Comparison of ENCODE assay signal across 19 cellular contexts in genomic region chr6:3617681-3618299, GRCh38.
DNase-seq lines count a peak whose midpoint lies in the region; ATAC-seq and TF ChIP-seq lines count a peak whose summit lies in the region.
"Had no signal": no experiment of that assay in that cellular context is flagged by ENCODE, and none has a peak within 500 bp of the region (broad histone marks: within the 10 kb centered on the region; RNA-seq: fewer than 3 reads in every experiment).

No MANE protein-coding gene starts in this region.

- H3K27me3 Mint-ChIP-seq in activated CD8-positive, alpha-beta T cell treated with anti-CD3 and anti-CD28 coated beads, Interleukin-2, amount 10 ng/mL, durations not matched to agents 7 days and 5 days (ENCODE audit: low read depth) = peaks cover 5% of the 10 kb centered on the region
- H3K27me3 Mint-ChIP-seq in activated CD8-positive, alpha-beta T cell treated with anti-CD3 and anti-CD28 coated beads for 36 hours = peaks cover 5% of the 10 kb centered on the region
- peaks cover 9 to 13% of the 10 kb centered on the region in 2 donors for H3K27me3 Mint-ChIP-seq in T-cell

- ATAC-seq in activated CD8-positive, alpha-beta T cell treated with anti-CD3 and anti-CD28 coated beads, Interleukin-2, amount 10 ng/mL, durations not matched to agents 7 days and 5 days = no peak
- ATAC-seq in activated CD8-positive, alpha-beta T cell treated with anti-CD3 and anti-CD28 coated beads for 36 hours = no peak
- ATAC-seq in HG02970 (IDR thresholded peaks at IDR 0.05; ENCODE audit: low FRiP score, unreplicated experiment) = no peak
- ATAC-seq in HG02678 (IDR thresholded peaks at IDR 0.05; ENCODE audit: unreplicated experiment) = no peak
- no peak for ATAC-seq in T-cell (replicated peaks in 1 of 4)
- ATAC-seq: PC-3 had no signal

- intact Hi-C loops in activated CD8-positive, alpha-beta T cell treated with anti-CD3 and anti-CD28 coated beads for 36 hours (cut with micrococcal nuclease) = no loop called here

- H3K27ac ChIP-seq in RWPE1 = 0 out of 2 replicates have a peak overlapping the region, but pooled peaks have one; percentile 7
- H3K27ac ChIP-seq: 22Rv1, GM23248 had no signal

- no peaks in the 10 kb centered on the region for H3K36me3 Mint-ChIP-seq in activated CD8-positive, alpha-beta T cell treated with anti-CD3 and anti-CD28 coated beads, Interleukin-2, amount 10 ng/mL, durations not matched to agents 7 days and 5 days (ENCODE audit: low read depth)
- no peaks in the 10 kb centered on the region for H3K36me3 Mint-ChIP-seq in activated CD8-positive, alpha-beta T cell treated with anti-CD3 and anti-CD28 coated beads for 36 hours (ENCODE audit: low read depth)
- no peaks in the 10 kb centered on the region for H3K36me3 Mint-ChIP-seq in T-cell
- H3K36me3 Mint-ChIP-seq: CD4-positive, CD25-positive, alpha-beta regulatory T cell had no signal

- TF ChIP-seq CTCF in activated CD8-positive, alpha-beta T cell treated with anti-CD3 and anti-CD28 coated beads for 36 hours (IDR thresholded peaks at IDR 0.05) = no peak
- TF ChIP-seq CTCF in RWPE1 (conservative IDR thresholded peaks at IDR 0.05; ENCODE audit: low read depth) = no peak

- no peak overlapping the region for H3K4me3 Mint-ChIP-seq in activated CD8-positive, alpha-beta T cell treated with anti-CD3 and anti-CD28 coated beads, Interleukin-2, amount 10 ng/mL, durations not matched to agents 7 days and 5 days
- H3K4me3 Mint-ChIP-seq in activated CD8-positive, alpha-beta T cell treated with anti-CD3 and anti-CD28 coated beads for 36 hours = no peak overlapping the region
- no peak overlapping the region for H3K4me3 Mint-ChIP-seq in T-cell
- H3K4me3 Mint-ChIP-seq: B cell; CD4-positive, CD25-positive, alpha-beta regulatory T cell had no signal

- POLR2A ChIA-PET in activated CD8-positive, alpha-beta T cell treated with anti-CD3 and anti-CD28 coated beads, Interleukin-2, amount 10 ng/mL, durations not matched to agents 7 days and 5 days (lab: Charles Lee) = no interaction called here
- POLR2A ChIA-PET in activated CD8-positive, alpha-beta T cell treated with anti-CD3 and anti-CD28 coated beads for 36 hours (lab: Charles Lee) = no interaction called here
- POLR2A ChIA-PET in RWPE1 (lab: Yijun Ruan, JAX; ENCODE audit: low non-redundant PET) = no interaction called here
- POLR2A ChIA-PET in T-cell (lab: Charles Lee) = no interaction called here

- CTCF ChIA-PET in activated CD8-positive, alpha-beta T cell treated with anti-CD3 and anti-CD28 coated beads, Interleukin-2, amount 10 ng/mL, durations not matched to agents 7 days and 5 days (lab: Charles Lee) = no interaction called here
- CTCF ChIA-PET in activated CD8-positive, alpha-beta T cell treated with anti-CD3 and anti-CD28 coated beads for 36 hours (lab: Charles Lee) = no interaction called here
- CTCF ChIA-PET in RWPE1 (lab: Yijun Ruan, JAX) = no interaction called here
- CTCF ChIA-PET in T-cell (lab: Charles Lee) = interaction anchor here (0.5 to 1.0 kb wide), 2 partner anchors 15 to 303 kb away, joined by 3 read pairs; no protein-coding TSS in a partner anchor

- H3K27ac Mint-ChIP-seq in activated CD8-positive, alpha-beta T cell treated with anti-CD3 and anti-CD28 coated beads, Interleukin-2, amount 10 ng/mL, durations not matched to agents 7 days and 5 days = no peak overlapping the region
- H3K27ac Mint-ChIP-seq in activated CD8-positive, alpha-beta T cell treated with anti-CD3 and anti-CD28 coated beads for 36 hours = no peak overlapping the region
- no peak overlapping the region for H3K27ac Mint-ChIP-seq in T-cell
- H3K27ac Mint-ChIP-seq: B cell; CD4-positive, CD25-positive, alpha-beta regulatory T cell had no signal

- no peaks in the 10 kb centered on the region for H3K9me3 Mint-ChIP-seq in activated CD8-positive, alpha-beta T cell treated with anti-CD3 and anti-CD28 coated beads, Interleukin-2, amount 10 ng/mL, durations not matched to agents 7 days and 5 days (ENCODE audit: insufficient read depth)
- H3K9me3 Mint-ChIP-seq in activated CD8-positive, alpha-beta T cell treated with anti-CD3 and anti-CD28 coated beads for 36 hours = no peaks in the 10 kb centered on the region
- H3K9me3 Mint-ChIP-seq in T-cell = no peaks in the 10 kb centered on the region

- peak; percentile 16 for DNase-seq in activated CD8-positive, alpha-beta T cell treated with anti-CD3 and anti-CD28 coated beads, Interleukin-2, amount 10 ng/mL, durations not matched to agents 7 days and 5 days
- no peak for DNase-seq in activated CD8-positive, alpha-beta T cell treated with anti-CD3 and anti-CD28 coated beads for 36 hours
- no peak for DNase-seq in RWPE1 (ENCODE audit: low spot score)
- DNase-seq in myocyte (ENCODE audit: low read depth) = peak; percentile 41
- peak; percentile 36 for DNase-seq in ureter (ENCODE audit: low spot score)
- no peak for DNase-seq in T-cell
- DNase-seq: Caco-2; CD4-positive, CD25-positive, alpha-beta regulatory T cell; EL; GM23248; MV-4-11; NCI-H187 treated with DMSO at 0.1 percent for 48 hours; NCI-H446; NCI-H774; PC-3 had no signal

- peaks cover 3% of the 10 kb centered on the region for H3K4me1 Mint-ChIP-seq in activated CD8-positive, alpha-beta T cell treated with anti-CD3 and anti-CD28 coated beads, Interleukin-2, amount 10 ng/mL, durations not matched to agents 7 days and 5 days (ENCODE audit: low read depth)
- no peaks in the 10 kb centered on the region for H3K4me1 Mint-ChIP-seq in activated CD8-positive, alpha-beta T cell treated with anti-CD3 and anti-CD28 coated beads for 36 hours (ENCODE audit: low read depth)
- H3K4me1 Mint-ChIP-seq in T-cell = no peaks in the 10 kb centered on the region
- H3K4me1 Mint-ChIP-seq: B cell; CD4-positive, CD25-positive, alpha-beta regulatory T cell had no signal

Comparison
In these comparisons a context has a peak if more than half of its experiments do, and no peak if none do; other contexts are left out.
1. DNase-seq: peak in activated CD8-positive, alpha-beta T cell treated with anti-CD3 and anti-CD28 coated beads, Interleukin-2, amount 10 ng/mL, durations not matched to agents 7 days and 5 days (single experiment), myocyte (single experiment) and ureter (single experiment); none in activated CD8-positive, alpha-beta T cell treated with anti-CD3 and anti-CD28 coated beads for 36 hours (single experiment), RWPE1 (single experiment) and T-cell (0 of 34).
2. CTCF ChIA-PET loops: an anchor here in T-cell (0.5 to 1.0 kb wide); none called in activated CD8-positive, alpha-beta T cell treated with anti-CD3 and anti-CD28 coated beads, Interleukin-2, amount 10 ng/mL, durations not matched to agents 7 days and 5 days, activated CD8-positive, alpha-beta T cell treated with anti-CD3 and anti-CD28 coated beads for 36 hours and RWPE1.